ENCODE assay signal across 1 cellular context in the genomic region with DNA sequence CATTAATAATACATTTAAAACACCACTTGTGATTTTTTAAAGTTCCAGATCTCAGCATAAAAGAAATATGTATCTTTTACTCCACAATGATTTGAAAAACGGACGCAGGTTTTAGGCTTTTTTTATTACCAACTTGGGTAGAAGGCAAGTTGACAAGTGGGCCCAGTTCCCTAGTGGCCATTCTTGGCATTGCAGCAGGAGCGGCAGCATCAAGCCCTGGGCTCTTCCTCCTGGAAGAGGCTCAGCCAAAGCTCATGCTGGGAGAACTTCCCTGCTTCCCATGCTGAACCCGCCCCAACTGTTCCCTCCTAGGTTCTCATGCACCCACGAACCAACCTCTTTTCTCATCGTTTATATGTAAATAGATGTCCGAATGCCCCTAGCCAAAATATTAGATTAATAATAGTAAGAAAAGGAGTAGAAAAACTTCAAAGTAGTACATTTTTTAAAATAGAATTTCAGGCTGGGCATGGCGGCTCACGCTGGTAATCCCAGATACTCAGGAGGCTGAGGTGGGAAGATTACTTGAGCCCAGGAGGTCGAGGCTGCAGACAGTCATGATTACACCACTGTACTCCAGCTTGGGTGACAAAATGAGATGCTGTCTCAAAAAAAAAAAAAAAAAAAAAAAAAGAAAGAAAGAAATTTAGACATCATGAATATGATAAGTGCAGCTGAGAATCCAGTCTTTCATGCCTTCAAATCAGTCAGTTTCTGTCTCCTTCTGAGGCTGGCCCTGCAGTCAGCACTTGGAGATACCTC.
TF ChIP-seq lines count a peak whose summit lies in the region.

No MANE protein-coding gene starts in this region.

TF ChIP-seq in liver, 16 proteins besides CTCF, POLR2A, EP300 and RAD21 (continued from another document):
- TF ChIP-seq, protein P1, sequence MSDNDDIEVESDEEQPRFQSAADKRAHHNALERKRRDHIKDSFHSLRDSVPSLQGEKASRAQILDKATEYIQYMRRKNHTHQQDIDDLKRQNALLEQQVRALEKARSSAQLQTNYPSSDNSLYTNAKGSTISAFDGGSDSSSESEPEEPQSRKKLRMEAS (IDR thresholded peaks at IDR 0.05), result no peak
- no peak for TF ChIP-seq SP1 (IDR thresholded peaks at IDR 0.05)
- TF ChIP-seq TAF1 (conservative IDR thresholded peaks at IDR 0.05), result no peak
- no peak for TF ChIP-seq HNF4A (conservative IDR thresholded peaks at IDR 0.05)
- no peak for TF ChIP-seq EGR1 (IDR thresholded peaks at IDR 0.05; ENCODE audit: low read depth in 2 of 2)
- TF ChIP-seq, protein P2, sequence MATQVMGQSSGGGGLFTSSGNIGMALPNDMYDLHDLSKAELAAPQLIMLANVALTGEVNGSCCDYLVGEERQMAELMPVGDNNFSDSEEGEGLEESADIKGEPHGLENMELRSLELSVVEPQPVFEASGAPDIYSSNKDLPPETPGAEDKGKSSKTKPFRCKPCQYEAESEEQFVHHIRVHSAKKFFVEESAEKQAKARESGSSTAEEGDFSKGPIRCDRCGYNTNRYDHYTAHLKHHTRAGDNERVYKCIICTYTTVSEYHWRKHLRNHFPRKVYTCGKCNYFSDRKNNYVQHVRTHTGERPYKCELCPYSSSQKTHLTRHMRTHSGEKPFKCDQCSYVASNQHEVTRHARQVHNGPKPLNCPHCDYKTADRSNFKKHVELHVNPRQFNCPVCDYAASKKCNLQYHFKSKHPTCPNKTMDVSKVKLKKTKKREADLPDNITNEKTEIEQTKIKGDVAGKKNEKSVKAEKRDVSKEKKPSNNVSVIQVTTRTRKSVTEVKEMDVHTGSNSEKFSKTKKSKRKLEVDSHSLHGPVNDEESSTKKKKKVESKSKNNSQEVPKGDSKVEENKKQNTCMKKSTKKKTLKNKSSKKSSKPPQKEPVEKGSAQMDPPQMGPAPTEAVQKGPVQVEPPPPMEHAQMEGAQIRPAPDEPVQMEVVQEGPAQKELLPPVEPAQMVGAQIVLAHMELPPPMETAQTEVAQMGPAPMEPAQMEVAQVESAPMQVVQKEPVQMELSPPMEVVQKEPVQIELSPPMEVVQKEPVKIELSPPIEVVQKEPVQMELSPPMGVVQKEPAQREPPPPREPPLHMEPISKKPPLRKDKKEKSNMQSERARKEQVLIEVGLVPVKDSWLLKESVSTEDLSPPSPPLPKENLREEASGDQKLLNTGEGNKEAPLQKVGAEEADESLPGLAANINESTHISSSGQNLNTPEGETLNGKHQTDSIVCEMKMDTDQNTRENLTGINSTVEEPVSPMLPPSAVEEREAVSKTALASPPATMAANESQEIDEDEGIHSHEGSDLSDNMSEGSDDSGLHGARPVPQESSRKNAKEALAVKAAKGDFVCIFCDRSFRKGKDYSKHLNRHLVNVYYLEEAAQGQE (IDR thresholded peaks at IDR 0.05), result no peak
- no peak for TF ChIP-seq GABPA (IDR thresholded peaks at IDR 0.05 in 1 of 2, conservative IDR thresholded peaks at IDR 0.05 in 1 of 2)
- TF ChIP-seq JUND (IDR thresholded peaks at IDR 0.05), result no peak
TF ChIP-seq in liver: peak in this region for 0.
